In the genomic region with DNA sequence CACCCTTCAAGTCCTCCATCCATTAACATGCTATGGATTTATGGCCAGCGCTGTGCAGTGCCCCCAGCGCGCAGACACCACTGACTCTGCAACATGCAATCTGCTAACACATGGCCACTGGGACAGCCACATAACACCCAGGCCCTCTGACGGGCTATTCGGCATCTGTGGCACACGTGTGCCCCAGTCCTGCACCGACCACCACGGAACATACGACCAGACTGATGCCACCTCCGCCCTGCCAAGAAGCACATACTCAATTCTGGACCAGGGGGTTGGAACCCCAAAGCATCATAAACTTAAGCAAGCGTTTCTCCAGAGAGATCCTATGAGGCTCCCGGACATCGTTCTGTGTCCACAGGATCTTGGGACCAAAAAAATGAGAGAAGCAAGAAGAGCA, we compare ENCODE assay signal across 15 cellular contexts. TPM values are rescaled to one million over a fixed set of nuclear protein-coding genes. Genes with fewer than 3 reads are reported as not detected.
A peak's percentile ranks its signal among the peaks of the same experiment; 100 is the strongest.
DNase-seq lines count a peak whose midpoint lies in the region; ATAC-seq and TF ChIP-seq lines count a peak whose summit lies in the region.
"Had no signal": no experiment of that assay in that cellular context is flagged by ENCODE, and none has a peak within 500 bp of the region (broad histone marks: within the 10 kb centered on the region; RNA-seq: fewer than 3 reads in every experiment).

No MANE protein-coding gene starts in this region.

- H2AK5ac ChIP-seq in neuronal stem cell (ENCODE audit: low read depth, low read length): no peak overlapping the region

- H3K4me1 ChIP-seq in neuronal stem cell (ENCODE audit: control insufficient read depth in 2 of 2, insufficient read depth in 1 of 2, low read depth in 1 of 2, low read length in 2 of 2): peaks cover 0 to 22% of the 10 kb centered on the region in 2 donors
- H3K4me1 ChIP-seq in upper lobe of right lung: peaks cover 84% of the 10 kb centered on the region
- H3K4me1 ChIP-seq in prostate gland (replicated peaks): peaks cover 10% of the 10 kb centered on the region

- TF ChIP-seq POLR2A in prostate gland (IDR thresholded peaks at IDR 0.05): no peak

- peaks cover 49% of the 10 kb centered on the region for H3K36me3 Mint-ChIP-seq in T-helper 2 cell treated with Interferon-gamma antibody and Interleukin-4, amounts not matched to agents 5 μg/mL and 100 μg/mL, for 36 hours (ENCODE audit: low read depth)
- H3K36me3 Mint-ChIP-seq in IgD-negative memory B cell: no peaks in the 10 kb centered on the region
- peaks cover 24% of the 10 kb centered on the region for H3K36me3 Mint-ChIP-seq in dendritic cell treated with granulocyte-macrophage colony-stimulating factor and Interleukin-4, amounts not matched to agents 40 ng/mL and 50 ng/mL, for 4 days (ENCODE audit: low read depth)

- H3K4me3 ChIP-seq in neuronal stem cell (ENCODE audit: low read length in 2 of 2) (no peak overlapping the region), upper lobe of right lung (no peak overlapping the region), prostate gland (no peak overlapping the region)
- H3K4me3 ChIP-seq: hepatocyte, SK-N-MC had no signal

- peak overlapping the region; percentile 85 for H3K4ac ChIP-seq in neuronal stem cell (ENCODE audit: low read length)

- H3K36me3 ChIP-seq in neuronal stem cell (replicated peaks in 1 of 2; ENCODE audit: control insufficient read depth in 2 of 2, insufficient read depth in 2 of 2, low read length in 2 of 2) (peaks cover 0 to 48% of the 10 kb centered on the region in 2 donors), upper lobe of right lung (no peaks in the 10 kb centered on the region), prostate gland (no peaks in the 10 kb centered on the region)

- peaks cover 17% of the 10 kb centered on the region for H3K79me1 ChIP-seq in neuronal stem cell (ENCODE audit: low read depth, low read length)

- H3K4me3 Mint-ChIP-seq in T-helper 2 cell treated with Interferon-gamma antibody and Interleukin-4, amounts not matched to agents 5 μg/mL and 100 μg/mL, for 36 hours: peak overlapping the region; percentile 71
- peak overlapping the region; percentile 66 to 90 (median 78) for H3K4me3 Mint-ChIP-seq in IgD-negative memory B cell
- no peak overlapping the region for H3K4me3 Mint-ChIP-seq in dendritic cell treated with granulocyte-macrophage colony-stimulating factor and Interleukin-4, amounts not matched to agents 40 ng/mL and 50 ng/mL, for 4 days

- H3K9me3 ChIP-seq in neuronal stem cell (replicated peaks in 1 of 2; ENCODE audit: control insufficient read depth in 2 of 2, insufficient read depth in 1 of 2, low read depth in 1 of 2, low read length in 2 of 2) (peaks cover 1 to 18% of the 10 kb centered on the region in 2 donors), upper lobe of right lung (no peaks in the 10 kb centered on the region), prostate gland (no peaks in the 10 kb centered on the region)

- H2BK5ac ChIP-seq in neuronal stem cell (ENCODE audit: low read length): no peak overlapping the region

- H2BK12ac ChIP-seq in neuronal stem cell (ENCODE audit: low read length): no peak overlapping the region

- H3K27ac ChIP-seq in neuronal stem cell (replicated peaks; ENCODE audit: low read length) (no peak overlapping the region), upper lobe of right lung (no peak overlapping the region), prostate gland (no peak overlapping the region)
- H3K27ac ChIP-seq: SK-N-MC had no signal

- no peak for TF ChIP-seq CTCF in upper lobe of right lung (IDR thresholded peaks at IDR 0.05)
- no peak for TF ChIP-seq CTCF in prostate gland (IDR thresholded peaks at IDR 0.05)

- no peak for ATAC-seq in upper lobe of right lung
- no peak for ATAC-seq in GM21717 (IDR thresholded peaks at IDR 0.05; ENCODE audit: unreplicated experiment)
- ATAC-seq: esophagus mucosa, left cardiac atrium had no signal

- no peak overlapping the region for H3K4me2 ChIP-seq in neuronal stem cell (ENCODE audit: insufficient read depth, low read length, poor library complexity, severe bottlenecking)
- H3K4me2 ChIP-seq: hepatocyte had no signal

- H3K27me3 ChIP-seq in neuronal stem cell (ENCODE audit: control insufficient read depth in 3 of 3, insufficient read depth in 3 of 3, low read depth in 1 of 3, low read length in 3 of 3): no peaks in the 10 kb centered on the region
- H3K27me3 ChIP-seq in upper lobe of right lung: no peaks in the 10 kb centered on the region
- no peaks in the 10 kb centered on the region for H3K27me3 ChIP-seq in prostate gland (replicated peaks; ENCODE audit: insufficient read depth)
- H3K27me3 ChIP-seq: hepatocyte had no signal

- WGBS in neuronal stem cell (ENCODE audit: extremely low coverage in 2 of 2, insufficient read length in 2 of 2, insufficient replicate concordance in 1 of 2), 2 donors: no CpG with 5 or more reads among the region's 13 CpGs
- WGBS in prostate gland: 91% methylated on average over 13 of the region's 13 CpGs

- H4K8ac ChIP-seq in neuronal stem cell (ENCODE audit: low read depth, low read length): no peak overlapping the region

- no peak overlapping the region for H2BK120ac ChIP-seq in neuronal stem cell (ENCODE audit: low read depth, low read length)

- intact Hi-C loops in dendritic cell treated with granulocyte-macrophage colony-stimulating factor and Interleukin-4, amounts not matched to agents 40 ng/mL and 50 ng/mL, for 4 days (cut with micrococcal nuclease): loop anchor here (5.0 kb wide), 1 partner anchor 60 kb away; no protein-coding TSS in a partner anchor
- intact Hi-C loops in upper lobe of right lung (cut with DNase I): loop anchor here (10.0 kb wide), 1 partner anchor 72 kb away; no protein-coding TSS in a partner anchor
- intact Hi-C loops in prostate gland (cut with DNase I): no loop called here

- H3K4me1 Mint-ChIP-seq in T-helper 2 cell treated with Interferon-gamma antibody and Interleukin-4, amounts not matched to agents 5 μg/mL and 100 μg/mL, for 36 hours (ENCODE audit: low read depth): peaks cover 82% of the 10 kb centered on the region
- H3K4me1 Mint-ChIP-seq in IgD-negative memory B cell: peaks cover 76 to 83% (median 81%) of the 10 kb centered on the region in 3 donors
- peaks cover 89% of the 10 kb centered on the region for H3K4me1 Mint-ChIP-seq in dendritic cell treated with granulocyte-macrophage colony-stimulating factor and Interleukin-4, amounts not matched to agents 40 ng/mL and 50 ng/mL, for 4 days (ENCODE audit: low read depth)

- peak overlapping the region; percentile 67 for H3K14ac ChIP-seq in neuronal stem cell (ENCODE audit: low read length)

- peak overlapping the region; percentile 61 for H3K9ac ChIP-seq in neuronal stem cell (ENCODE audit: low read depth, low read length, poor library complexity)

- H3K27me3 Mint-ChIP-seq in T-helper 2 cell treated with Interferon-gamma antibody and Interleukin-4, amounts not matched to agents 5 μg/mL and 100 μg/mL, for 36 hours (ENCODE audit: low read depth): no peaks in the 10 kb centered on the region
- H3K27me3 Mint-ChIP-seq in IgD-negative memory B cell: peaks cover 3% of the 10 kb centered on the region
- H3K27me3 Mint-ChIP-seq in dendritic cell treated with granulocyte-macrophage colony-stimulating factor and Interleukin-4, amounts not matched to agents 40 ng/mL and 50 ng/mL, for 4 days: no peaks in the 10 kb centered on the region

- H2BK15ac ChIP-seq in neuronal stem cell (ENCODE audit: low read length): no peak overlapping the region

- H4K91ac ChIP-seq in neuronal stem cell (ENCODE audit: low read depth, low read length, poor library complexity): no peak overlapping the region

- H3K9me3 Mint-ChIP-seq in T-helper 2 cell treated with Interferon-gamma antibody and Interleukin-4, amounts not matched to agents 5 μg/mL and 100 μg/mL, for 36 hours: no peaks in the 10 kb centered on the region
- no peaks in the 10 kb centered on the region for H3K9me3 Mint-ChIP-seq in IgD-negative memory B cell
- no peaks in the 10 kb centered on the region for H3K9me3 Mint-ChIP-seq in dendritic cell treated with granulocyte-macrophage colony-stimulating factor and Interleukin-4, amounts not matched to agents 40 ng/mL and 50 ng/mL, for 4 days

- no peak overlapping the region for H2AFZ ChIP-seq in neuronal stem cell (ENCODE audit: low read length)
- H2AFZ ChIP-seq: hepatocyte had no signal

- H3K23ac ChIP-seq in neuronal stem cell (ENCODE audit: low read depth, low read length, poor library complexity): peak overlapping the region; percentile 52

- no peak for DNase-seq in T-helper 2 cell treated with Interferon-gamma antibody and Interleukin-4, amounts not matched to agents 5 μg/mL and 100 μg/mL, for 36 hours (ENCODE audit: low spot score)
- DNase-seq in T-helper 2 cell (no peak), neuronal stem cell (ENCODE audit: low spot score) (no peak), upper lobe of right lung (no peak), prostate gland (ENCODE audit: low spot score) (no peak)
- DNase-seq: 8988T; activated CD4-positive, CD25-positive, alpha-beta regulatory T cell; activated gamma-delta T cell; left cardiac atrium had no signal

- H3K18ac ChIP-seq in neuronal stem cell (ENCODE audit: low read length): no peak overlapping the region

- peak overlapping the region; percentile 73 for H3K27ac Mint-ChIP-seq in T-helper 2 cell treated with Interferon-gamma antibody and Interleukin-4, amounts not matched to agents 5 μg/mL and 100 μg/mL, for 36 hours
- peak overlapping the region in 2 of 3 donors; percentile 83 to 94 for H3K27ac Mint-ChIP-seq in IgD-negative memory B cell
- H3K27ac Mint-ChIP-seq in dendritic cell treated with granulocyte-macrophage colony-stimulating factor and Interleukin-4, amounts not matched to agents 40 ng/mL and 50 ng/mL, for 4 days: peak overlapping the region; percentile 84

RNA-seq across cellular contexts. Expression of a gene that starts 9.8 kb away (rescaled TPM):
- polyA plus RNA-seq in IgD-negative memory B cell: 22.9 TPM
- 162 TPM for polyA plus RNA-seq in neuronal stem cell (2013, experiment 1 of 2)
- polyA plus RNA-seq in neuronal stem cell (2013, experiment 2 of 2): 159 TPM
- total RNA-seq in upper lobe of right lung (94.6 TPM), prostate gland (100 to 1,000 TPM in 1 of 2 donors, 10 to 100 TPM in 1; 80.5 to 187 TPM)
